Comparison of ENCODE assay signal across 40 cellular contexts in the genomic region with DNA sequence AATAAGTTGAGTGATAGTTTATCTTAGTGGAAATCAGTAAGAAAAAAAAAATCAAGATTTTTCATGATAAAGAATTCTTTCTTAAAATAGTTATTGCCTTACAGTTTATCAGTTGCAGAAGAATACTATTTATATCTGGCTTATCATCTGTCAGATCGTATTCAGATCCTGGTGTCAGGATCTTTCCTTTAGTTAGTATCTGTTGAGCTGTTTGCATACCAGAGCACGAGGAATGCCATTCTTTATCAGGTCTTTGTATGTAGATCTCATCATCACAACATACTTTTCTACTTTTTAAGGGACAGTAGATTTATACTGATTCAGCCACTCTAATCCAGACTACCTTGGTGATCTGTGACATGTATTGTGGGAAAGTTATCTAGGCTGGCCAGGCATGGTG. TPM values are rescaled to one million over a fixed set of nuclear protein-coding genes. Genes with fewer than 3 reads are reported as not detected.
"Had no signal": no experiment of that assay in that cellular context is flagged by ENCODE, and none has a peak within 500 bp of the region (broad histone marks: within the 10 kb centered on the region; RNA-seq: fewer than 3 reads in every experiment).

No MANE protein-coding gene starts in this region.

- H3K4me3 Mint-ChIP-seq: activated naive CD4-positive, alpha-beta T cell treated with anti-CD3 and anti-CD28 coated beads for 36 hours; activated naive CD4-positive, alpha-beta T cell treated with anti-CD3 and anti-CD28 coated beads, Interleukin-2, amount 10 ng/mL, durations not matched to agents 7 days and 5 days; activated naive CD4-positive, alpha-beta T cell treated with anti-CD3 and anti-CD28 coated beads, Interleukin-2, amount 50 U/mL, for 24 hours; activated naive CD8-positive, alpha-beta T cell; activated naive CD8-positive, alpha-beta T cell treated with anti-CD3 and anti-CD28 coated beads for 36 hours; activated naive CD8-positive, alpha-beta T cell treated with anti-CD3 and anti-CD28 coated beads, Interleukin-2, amount 10 ng/mL, durations not matched to agents 7 days and 5 days; activated naive CD8-positive, alpha-beta T cell treated with anti-CD3 and anti-CD28 coated beads, Interleukin-2, amount 50 U/mL, for 24 hours; activated T-cell treated with anti-CD3 and anti-CD28 coated beads, Interleukin-2, amount 50 U/mL, for 24 hours; activated T-cell treated with anti-CD3 and anti-CD28 coated beads, Interleukin-2, amount 50 U/mL, for 4 hours; activated T-cell treated with anti-CD3 and anti-CD28 coated beads, Interleukin-2, amount 50 U/mL, for 72 hours; activated T-helper 1 cell treated with anti-CD3 and anti-CD28 coated beads, Interleukin-12 subunit alpha, Interleukin-12 subunit beta, Interleukin-2, Interleukin-4 antibody, amounts not matched to agents 30 ng/mL and 10 ng/mL and 1 ng/mL, durations not matched to agents 14 hours and 24 hours and 36 hours; activated T-helper 17 cell treated with anti-CD3 and anti-CD28 coated beads, Interleukin-2, amount 50 U/mL, for 72 hours; brain; central memory CD8-positive, alpha-beta T cell had no signal

- H3K9me3 ChIP-seq: ascending aorta, body of pancreas, breast epithelium had no signal

- H3K4me3 ChIP-seq: adrenal gland, ascending aorta, body of pancreas, breast epithelium, cardiac muscle cell had no signal

- H3K27me3 ChIP-seq: adrenal gland, ascending aorta, body of pancreas, brain microvascular endothelial cell, breast epithelium, cardiac muscle cell had no signal

- H3K9me3 Mint-ChIP-seq: activated naive CD4-positive, alpha-beta T cell treated with anti-CD3 and anti-CD28 coated beads, Interleukin-2, amount 50 U/mL, for 24 hours; activated T-helper 2 cell treated with anti-CD3 and anti-CD28 coated beads, Interferon-gamma antibody, Interleukin-2, Interleukin-4, amounts not matched to agents 10 μg/mL and 5 μg/mL and 100 μg/mL, durations not matched to agents 14 hours and 24 hours and 36 hours had no signal

- H3K27ac Mint-ChIP-seq: activated naive CD4-positive, alpha-beta T cell treated with anti-CD3 and anti-CD28 coated beads for 36 hours; activated naive CD4-positive, alpha-beta T cell treated with anti-CD3 and anti-CD28 coated beads, Interleukin-2, amount 10 ng/mL, durations not matched to agents 7 days and 5 days; activated naive CD4-positive, alpha-beta T cell treated with anti-CD3 and anti-CD28 coated beads, Interleukin-2, amount 50 U/mL, for 24 hours; activated naive CD8-positive, alpha-beta T cell; activated naive CD8-positive, alpha-beta T cell treated with anti-CD3 and anti-CD28 coated beads for 36 hours; activated naive CD8-positive, alpha-beta T cell treated with anti-CD3 and anti-CD28 coated beads, Interleukin-2, amount 10 ng/mL, durations not matched to agents 7 days and 5 days; activated naive CD8-positive, alpha-beta T cell treated with anti-CD3 and anti-CD28 coated beads, Interleukin-2, amount 50 U/mL, for 24 hours; activated T-cell treated with anti-CD3 and anti-CD28 coated beads, Interleukin-2, amount 50 U/mL, for 24 hours; activated T-cell treated with anti-CD3 and anti-CD28 coated beads, Interleukin-2, amount 50 U/mL, for 72 hours; activated T-helper 1 cell treated with anti-CD3 and anti-CD28 coated beads, Interleukin-12 subunit alpha, Interleukin-12 subunit beta, Interleukin-2, Interleukin-4 antibody, amounts not matched to agents 30 ng/mL and 10 ng/mL and 1 ng/mL, durations not matched to agents 14 hours and 24 hours and 36 hours; activated T-helper 17 cell treated with anti-CD3 and anti-CD28 coated beads, Interleukin-2, amount 50 U/mL, for 72 hours; activated T-helper 2 cell treated with anti-CD3 and anti-CD28 coated beads, Interferon-gamma antibody, Interleukin-2, Interleukin-4, amounts not matched to agents 10 μg/mL and 5 μg/mL and 100 μg/mL, durations not matched to agents 14 hours and 24 hours and 36 hours; brain had no signal

- ATAC-seq: activated naive CD8-positive, alpha-beta T cell treated with anti-CD3 and anti-CD28 coated beads, Interleukin-2, amount 50 U/mL, for 24 hours; activated T-cell treated with anti-CD3 and anti-CD28 coated beads, Interleukin-2, amount 50 U/mL, for 4 hours; activated T-cell treated with anti-CD3 and anti-CD28 coated beads, Interleukin-2, amount 50 U/mL, for 72 hours; activated T-helper 17 cell treated with anti-CD3 and anti-CD28 coated beads, Interleukin-2, amount 50 U/mL, for 72 hours; body of pancreas had no signal

- H3K36me3 Mint-ChIP-seq: activated naive CD4-positive, alpha-beta T cell treated with anti-CD3 and anti-CD28 coated beads, Interleukin-2, amount 10 ng/mL, durations not matched to agents 7 days and 5 days; activated naive CD4-positive, alpha-beta T cell treated with anti-CD3 and anti-CD28 coated beads, Interleukin-2, amount 50 U/mL, for 24 hours; activated naive CD8-positive, alpha-beta T cell treated with anti-CD3 and anti-CD28 coated beads for 36 hours; activated naive CD8-positive, alpha-beta T cell treated with anti-CD3 and anti-CD28 coated beads, Interleukin-2, amount 10 ng/mL, durations not matched to agents 7 days and 5 days had no signal

- H3K36me3 ChIP-seq: adrenal gland, ascending aorta, brain microvascular endothelial cell, breast epithelium, cardiac muscle cell had no signal

- H3K4me1 ChIP-seq: adrenal gland, ascending aorta, body of pancreas, breast epithelium had no signal

- DNase-seq: activated effector memory CD4-positive, alpha-beta T cell treated with anti-CD3 and anti-CD28 coated beads, Interleukin-2, amount 50 U/mL, for 16 hours; activated effector memory CD4-positive, alpha-beta T cell treated with Interleukin-2 at 50 U/mL for 16 hours; activated gamma-delta T cell; activated gamma-delta T cell treated with Interleukin-2 at 50 U/mL for 16 hours; activated naive CD4-positive, alpha-beta T cell; activated naive CD4-positive, alpha-beta T cell treated with anti-CD3 and anti-CD28 coated beads for 36 hours; activated naive CD4-positive, alpha-beta T cell treated with anti-CD3 and anti-CD28 coated beads, Interleukin-2, amount 10 ng/mL, durations not matched to agents 7 days and 5 days; activated naive CD4-positive, alpha-beta T cell treated with anti-CD3 and anti-CD28 coated beads, Interleukin-2, amount 50 U/mL, for 16 hours; activated naive CD4-positive, alpha-beta T cell treated with Interleukin-2 at 50 U/mL for 16 hours; activated naive CD8-positive, alpha-beta T cell treated with anti-CD3 and anti-CD28 coated beads for 36 hours; activated naive CD8-positive, alpha-beta T cell treated with anti-CD3 and anti-CD28 coated beads, Interleukin-2, amount 10 ng/mL, durations not matched to agents 7 days and 5 days; activated naive CD8-positive, alpha-beta T cell treated with anti-CD3 and anti-CD28 coated beads, Interleukin-2, amount 50 U/mL, for 24 hours; activated T-cell treated with anti-CD3 and anti-CD28 coated beads for 4 hours; activated T-cell treated with anti-CD3 and anti-CD28 coated beads, Interleukin-2, amount 50 U/mL, for 1 hour; activated T-cell treated with anti-CD3 and anti-CD28 coated beads, Interleukin-2, amount 50 U/mL, for 24 hours; activated T-cell treated with anti-CD3 and anti-CD28 coated beads, Interleukin-2, amount 50 U/mL, for 4 hours; activated T-cell treated with anti-CD3 and anti-CD28 coated beads, Interleukin-2, amount 50 U/mL, for 48 hours; activated T-cell treated with anti-CD3 and anti-CD28 coated beads, Interleukin-2, amount 50 U/mL, for 72 hours; adrenal gland; amniotic stem cell; amygdala; anterior cingulate cortex; aorta; body of pancreas; brain microvascular endothelial cell; caudate nucleus; central memory CD4-positive, alpha-beta T cell; cerebellar nuclear complex had no signal

- H3K4me1 Mint-ChIP-seq: activated naive CD4-positive, alpha-beta T cell treated with anti-CD3 and anti-CD28 coated beads, Interleukin-2, amount 10 ng/mL, durations not matched to agents 7 days and 5 days; activated naive CD4-positive, alpha-beta T cell treated with anti-CD3 and anti-CD28 coated beads, Interleukin-2, amount 50 U/mL, for 24 hours; activated naive CD8-positive, alpha-beta T cell treated with anti-CD3 and anti-CD28 coated beads for 36 hours; activated naive CD8-positive, alpha-beta T cell treated with anti-CD3 and anti-CD28 coated beads, Interleukin-2, amount 10 ng/mL, durations not matched to agents 7 days and 5 days; activated naive CD8-positive, alpha-beta T cell treated with anti-CD3 and anti-CD28 coated beads, Interleukin-2, amount 50 U/mL, for 24 hours; activated T-helper 17 cell treated with anti-CD3 and anti-CD28 coated beads, Interleukin-2, amount 50 U/mL, for 72 hours; brain; central memory CD8-positive, alpha-beta T cell had no signal

- H3K27ac ChIP-seq: adrenal gland, ascending aorta, body of pancreas, brain microvascular endothelial cell, breast epithelium, cardiac muscle cell had no signal

- H3K27me3 Mint-ChIP-seq: activated naive CD4-positive, alpha-beta T cell treated with anti-CD3 and anti-CD28 coated beads, Interleukin-2, amount 10 ng/mL, durations not matched to agents 7 days and 5 days; activated naive CD8-positive, alpha-beta T cell treated with anti-CD3 and anti-CD28 coated beads, Interleukin-2, amount 10 ng/mL, durations not matched to agents 7 days and 5 days; brain; central memory CD8-positive, alpha-beta T cell had no signal

RNA-seq across cellular contexts. Expression of a gene that starts 12.5 kb away (rescaled TPM):
- total RNA-seq: activated naive CD4-positive, alpha-beta T cell treated with anti-CD3 and anti-CD28 coated beads for 36 hours; activated naive CD8-positive, alpha-beta T cell treated with anti-CD3 and anti-CD28 coated beads for 36 hours; activated naive CD8-positive, alpha-beta T cell treated with anti-CD3 and anti-CD28 coated beads, Interleukin-2, amount 10 ng/mL, durations not matched to agents 7 days and 5 days; activated T-cell treated with anti-CD3 and anti-CD28 coated beads, Interleukin-2, amount 50 U/mL, for 4 hours; activated T-cell treated with anti-CD3 and anti-CD28 coated beads, Interleukin-2, amount 50 U/mL, for 72 hours; activated T-helper 1 cell treated with anti-CD3 and anti-CD28 coated beads, Interleukin-12 subunit alpha, Interleukin-12 subunit beta, Interleukin-2, Interleukin-4 antibody, amounts not matched to agents 30 ng/mL and 10 ng/mL and 1 ng/mL, durations not matched to agents 14 hours and 24 hours and 36 hours; activated T-helper 17 cell treated with anti-CD3 and anti-CD28 coated beads, Interleukin-2, amount 50 U/mL, for 72 hours; activated T-helper 2 cell treated with anti-CD3 and anti-CD28 coated beads, Interferon-gamma antibody, Interleukin-2, Interleukin-4, amounts not matched to agents 10 μg/mL and 5 μg/mL and 100 μg/mL, durations not matched to agents 14 hours and 24 hours and 36 hours; ascending aorta; bronchial epithelial cell; cardiac septum had no signal
